Comparison of ENCODE assay signal across 12 cellular contexts in the genomic region with DNA sequence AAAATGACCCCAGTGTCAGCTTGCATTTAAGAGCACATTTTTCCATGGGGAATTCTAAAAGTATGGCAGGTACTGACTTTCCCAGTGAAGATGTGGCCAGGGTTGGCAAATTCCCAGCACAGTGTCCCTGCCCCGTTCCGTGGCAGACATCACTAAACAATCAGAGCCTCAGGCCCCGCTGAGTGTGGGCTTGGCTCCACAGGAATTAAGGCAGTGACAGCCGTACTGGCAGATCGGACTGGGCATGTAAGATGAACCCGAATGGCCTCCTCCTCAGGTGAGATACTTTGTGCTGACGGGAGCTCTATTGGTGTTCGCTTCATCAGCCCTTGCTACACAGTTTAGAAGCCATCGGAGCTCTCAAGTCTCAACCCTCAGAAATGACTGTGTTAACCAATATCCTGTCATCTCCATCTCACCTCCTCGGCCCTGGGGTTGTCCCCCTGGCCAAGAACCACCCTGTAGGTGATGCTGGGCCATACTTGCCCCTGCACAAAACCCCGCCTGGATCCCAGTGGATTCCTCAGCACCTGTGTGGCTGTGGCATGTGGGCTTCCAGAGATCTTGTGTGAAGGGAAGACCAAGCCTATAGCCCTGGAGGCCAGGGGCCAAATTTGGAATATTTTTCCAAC. TPM values are rescaled to one million over a fixed set of nuclear protein-coding genes. Genes with fewer than 3 reads are reported as not detected.
A peak's percentile ranks its signal among the peaks of the same experiment; 100 is the strongest.
DNase-seq lines count a peak whose midpoint lies in the region; ATAC-seq and TF ChIP-seq lines count a peak whose summit lies in the region.
"Had no signal": no experiment of that assay in that cellular context is flagged by ENCODE, and none has a peak within 500 bp of the region (broad histone marks: within the 10 kb centered on the region; RNA-seq: fewer than 3 reads in every experiment).

No MANE protein-coding gene starts in this region.

- no peaks in the 10 kb centered on the region for H3K9me3 ChIP-seq in DOHH2 (ENCODE audit: control insufficient read depth, insufficient read depth, low read length)
- H3K9me3 ChIP-seq: left lung had no signal

- peaks cover 19% of the 10 kb centered on the region for H3F3A ChIP-seq in DOHH2 (ENCODE audit: control insufficient read depth, insufficient read depth)

- H3K36me3 Mint-ChIP-seq in activated naive CD4-positive, alpha-beta T cell treated with anti-CD3 and anti-CD28 coated beads, Interleukin-2, amount 50 U/mL, for 72 hours, result peaks cover 10 to 18% of the 10 kb centered on the region in 2 donors
- H3K36me3 Mint-ChIP-seq in natural killer cell treated with Interleukin-12 subunit alpha and Interleukin-12 subunit beta and Interleukin-15 and Interleukin-18, amount 100 ng/mL, for 72 hours, result peaks cover 13% of the 10 kb centered on the region

- H3K4me3 Mint-ChIP-seq in natural killer cell treated with Interleukin-12 subunit alpha and Interleukin-12 subunit beta and Interleukin-15 and Interleukin-18, amount 100 ng/mL, for 72 hours, result peak overlapping the region; percentile 78

- peaks cover 0 to 7% of the 10 kb centered on the region in 2 donors for H3K27me3 Mint-ChIP-seq in natural killer cell treated with Interleukin-12 subunit alpha and Interleukin-12 subunit beta and Interleukin-15 and Interleukin-18, amount 100 ng/mL, for 72 hours

- peak overlapping the region; percentile 1; the same call in 1 of the 2 replicates for H3K4me3 ChIP-seq in DOHH2 (ENCODE audit: low read length)
- H3K4me3 ChIP-seq: left lung had no signal

- DNase-seq in NK-92 treated with Interleukin-12 subunit alpha and Interleukin-12 subunit beta, amount 100 ng/mL, for 24 hours (lab: John Stamatoyannopoulos, UW), result peak; percentile 46
- no peak for DNase-seq in NK-92 (lab: John Stamatoyannopoulos, UW; ENCODE audit: unreplicated experiment)
- peak in 1 of 2 donors; percentile 50 for DNase-seq in activated naive CD4-positive, alpha-beta T cell treated with anti-CD3 and anti-CD28 coated beads, Interleukin-2, amount 50 U/mL, for 72 hours (ENCODE audit: low spot score in 2 of 2)
- peak; percentile 83 for DNase-seq in natural killer cell treated with Interleukin-12 subunit alpha and Interleukin-12 subunit beta and Interleukin-15 and Interleukin-18, amount 100 ng/mL, for 72 hours (ENCODE audit: low spot score)
- no peak for DNase-seq in NCI-H2196 (lab: John Stamatoyannopoulos, UW; ENCODE audit: unreplicated experiment)
- DNase-seq: GF-D8, left lung, SHP77 had no signal

- no peaks in the 10 kb centered on the region for H3K27me3 ChIP-seq in DOHH2 (ENCODE audit: control insufficient read depth, low read length)
- H3K27me3 ChIP-seq: left lung had no signal

- TF ChIP-seq CTCF in DOHH2 (IDR thresholded peaks at IDR 0.05; ENCODE audit: low read depth, low read length, poor library complexity, severe bottlenecking), result no peak

- H3K4me1 Mint-ChIP-seq in natural killer cell treated with Interleukin-12 subunit alpha and Interleukin-12 subunit beta and Interleukin-15 and Interleukin-18, amount 100 ng/mL, for 72 hours (ENCODE audit: low read depth in 2 of 2), result peaks cover 83 to 87% of the 10 kb centered on the region in 2 donors

- no peaks in the 10 kb centered on the region for H3K9me2 ChIP-seq in DOHH2 (replicated peaks; ENCODE audit: control insufficient read depth, low read length)

- H3K4me1 ChIP-seq in DOHH2 (ENCODE audit: control insufficient read depth, low read length), result peaks cover 44% of the 10 kb centered on the region

- H3K9me3 Mint-ChIP-seq in activated naive CD4-positive, alpha-beta T cell treated with anti-CD3 and anti-CD28 coated beads, Interleukin-2, amount 50 U/mL, for 72 hours, result peaks cover 13 to 15% of the 10 kb centered on the region in 2 donors
- no peaks in the 10 kb centered on the region for H3K9me3 Mint-ChIP-seq in natural killer cell treated with Interleukin-12 subunit alpha and Interleukin-12 subunit beta and Interleukin-15 and Interleukin-18, amount 100 ng/mL, for 72 hours

- H3K4me2 ChIP-seq in DOHH2 (ENCODE audit: low read length), result peak overlapping the region; percentile 96

- ATAC-seq in activated naive CD4-positive, alpha-beta T cell treated with anti-CD3 and anti-CD28 coated beads, Interleukin-2, amount 50 U/mL, for 72 hours, result peak; percentile 56 to 57
- ATAC-seq in natural killer cell treated with Interleukin-12 subunit alpha and Interleukin-12 subunit beta and Interleukin-15 and Interleukin-18, amount 100 ng/mL, for 72 hours, result peak; percentile 75 to 81
- no peak for ATAC-seq in GM18873 (IDR thresholded peaks at IDR 0.05; ENCODE audit: low FRiP score, unreplicated experiment)
- ATAC-seq in GM21360 (IDR thresholded peaks at IDR 0.05; ENCODE audit: unreplicated experiment), result no peak
- ATAC-seq: left lung had no signal

- H3K27ac Mint-ChIP-seq in activated naive CD4-positive, alpha-beta T cell treated with anti-CD3 and anti-CD28 coated beads, Interleukin-2, amount 50 U/mL, for 72 hours, result no peak overlapping the region
- peak overlapping the region; percentile 47 to 57 for H3K27ac Mint-ChIP-seq in natural killer cell treated with Interleukin-12 subunit alpha and Interleukin-12 subunit beta and Interleukin-15 and Interleukin-18, amount 100 ng/mL, for 72 hours

- H3K79me2 ChIP-seq in DOHH2 (ENCODE audit: control insufficient read depth, low read length), result no peaks in the 10 kb centered on the region

- H4K20me1 ChIP-seq in DOHH2 (ENCODE audit: control insufficient read depth, insufficient read depth, low read depth, low read length), result no peaks in the 10 kb centered on the region

- H3K36me3 ChIP-seq in DOHH2 (ENCODE audit: control insufficient read depth, low read length), result peaks cover 11% of the 10 kb centered on the region
- H3K36me3 ChIP-seq: left lung had no signal

- peak overlapping the region; percentile 92 for H3K27ac ChIP-seq in DOHH2 (ENCODE audit: low read depth, low read length)
- H3K27ac ChIP-seq: 22Rv1 had no signal

RNA-seq across cellular contexts. Expression of gene ABCG1, which starts 29.0 kb away (rescaled TPM):
- total RNA-seq in activated naive CD4-positive, alpha-beta T cell treated with anti-CD3 and anti-CD28 coated beads, Interleukin-2, amount 50 U/mL, for 72 hours, result 10 to 100 TPM; 15.4 to 24.4 TPM
- 1 to 10 TPM; 3.1 to 3.5 TPM for total RNA-seq in natural killer cell treated with Interleukin-12 subunit alpha and Interleukin-12 subunit beta and Interleukin-15 and Interleukin-18, amount 100 ng/mL, for 72 hours

Comparison
In these comparisons a context has a peak if more than half of its experiments do, and no peak if none do; other contexts are left out.
1. DNase-seq: peak in NK-92 treated with Interleukin-12 subunit alpha and Interleukin-12 subunit beta, amount 100 ng/mL, for 24 hours (single experiment) and natural killer cell treated with Interleukin-12 subunit alpha and Interleukin-12 subunit beta and Interleukin-15 and Interleukin-18, amount 100 ng/mL, for 72 hours (single experiment); none in NK-92 (single experiment) and NCI-H2196 (single experiment).
2. ATAC-seq: peak in activated naive CD4-positive, alpha-beta T cell treated with anti-CD3 and anti-CD28 coated beads, Interleukin-2, amount 50 U/mL, for 72 hours (2 of 2) and natural killer cell treated with Interleukin-12 subunit alpha and Interleukin-12 subunit beta and Interleukin-15 and Interleukin-18, amount 100 ng/mL, for 72 hours (2 of 2); none in GM18873 (single experiment) and GM21360 (single experiment).
3. H3K27ac Mint-ChIP-seq: peak in natural killer cell treated with Interleukin-12 subunit alpha and Interleukin-12 subunit beta and Interleukin-15 and Interleukin-18, amount 100 ng/mL, for 72 hours (2 of 2); none in activated naive CD4-positive, alpha-beta T cell treated with anti-CD3 and anti-CD28 coated beads, Interleukin-2, amount 50 U/mL, for 72 hours (0 of 2).